ENCODE assay signal across 27 cellular contexts in the genomic region with DNA sequence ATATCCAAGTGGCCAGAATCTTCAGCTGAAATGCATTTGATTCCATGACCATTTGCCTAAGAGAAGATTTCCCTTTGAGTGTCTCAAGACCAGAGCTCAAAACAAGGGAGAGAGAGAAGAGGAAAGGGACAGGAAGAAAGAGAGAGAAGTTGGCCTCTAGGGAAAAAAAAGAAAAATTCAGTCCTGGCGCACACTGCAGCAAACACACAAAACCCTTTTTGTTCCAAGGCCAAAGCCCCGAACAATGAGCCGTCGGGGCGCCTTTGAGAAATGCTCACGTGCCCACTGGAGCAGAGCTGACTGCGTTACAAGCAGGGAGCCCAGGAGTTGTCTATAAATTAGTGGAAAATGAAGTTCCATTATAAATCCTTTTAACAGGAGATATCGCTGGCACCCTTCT. TPM values are rescaled to one million over a fixed set of nuclear protein-coding genes. Genes with fewer than 3 reads are reported as not detected.
A peak's percentile ranks its signal among the peaks of the same experiment; 100 is the strongest.
DNase-seq lines count a peak whose midpoint lies in the region; ATAC-seq and TF ChIP-seq lines count a peak whose summit lies in the region.
"Had no signal": no experiment of that assay in that cellular context is flagged by ENCODE, and none has a peak within 500 bp of the region (broad histone marks: within the 10 kb centered on the region; RNA-seq: fewer than 3 reads in every experiment).

No MANE protein-coding gene starts in this region.

- H3K9me2 ChIP-seq in GM23338 (ENCODE audit: insufficient read depth): no peaks in the 10 kb centered on the region

- H3K36me3 Mint-ChIP-seq in GM23338 (ENCODE audit: low read depth) (no peaks in the 10 kb centered on the region), mesothelial cell of epicardium (no peaks in the 10 kb centered on the region)
- H3K36me3 Mint-ChIP-seq: CD14-positive monocyte had no signal

- 0 out of 2 replicates have a peak, but pooled peaks cover 8% of the 10 kb centered on the region for H3K4me1 ChIP-seq in GM23338 (ENCODE audit: insufficient read depth)
- peaks cover 0 to 29% of the 10 kb centered on the region in 2 donors for H3K4me1 ChIP-seq in right atrium auricular region
- H3K4me1 ChIP-seq: ascending aorta had no signal

- DNase-seq in GM23338 (ENCODE audit: low spot score) (no peak), left kidney (ENCODE audit: low read depth, low spot score) (peak; percentile 26), retina (peak; percentile 77), right atrium auricular region (ENCODE audit: low spot score) (no peak), mesothelial cell of epicardium (ENCODE audit: low spot score in 2 of 2, unreplicated experiment in 2 of 2) (no peak)
- DNase-seq: activated CD4-positive, alpha-beta T cell treated with anti-CD3 and anti-CD28 coated beads, Interleukin-2, amount 50 U/mL, for 4 hours; activated CD4-positive, CD25-positive, alpha-beta regulatory T cell; activated naive CD4-positive, alpha-beta T cell treated with anti-CD3 and anti-CD28 coated beads, Interleukin-2, amount 50 U/mL, for 16 hours; cerebellar nuclear complex; effector CD4-positive, alpha-beta T cell; erythroblast; MM.1S; NCI-H1417; NCI-H2171; NCI-H524; SHP77 treated with DMSO at 0.1 percent for 48 hours; stimulated activated CD4-positive, alpha-beta T cell treated with anti-CD3 and anti-CD28 coated beads, Interleukin-4, amount 100 ng/mL, for 24 hours; stimulated activated naive CD4-positive, alpha-beta T cell; SW 1271 had no signal

- peaks cover 5% of the 10 kb centered on the region for H3K27me3 Mint-ChIP-seq in GM23338 (ENCODE audit: insufficient read depth, low read depth, poor library complexity)
- peaks cover 16% of the 10 kb centered on the region for H3K27me3 Mint-ChIP-seq in mesothelial cell of epicardium (ENCODE audit: low read depth)

- no peaks in the 10 kb centered on the region for H3K9me3 Mint-ChIP-seq in GM23338
- H3K9me3 Mint-ChIP-seq in mesothelial cell of epicardium: no peaks in the 10 kb centered on the region

- H3K4me3 ChIP-seq in GM23338: no peak overlapping the region
- no peak overlapping the region for H3K4me3 ChIP-seq in right atrium auricular region
- H3K4me3 ChIP-seq: ascending aorta, hepatocyte, K562 had no signal

- H3K4me1 Mint-ChIP-seq in GM23338: peaks cover 18% of the 10 kb centered on the region
- no peaks in the 10 kb centered on the region for H3K4me1 Mint-ChIP-seq in mesothelial cell of epicardium
- H3K4me1 Mint-ChIP-seq: CD14-positive monocyte had no signal

- no peaks in the 10 kb centered on the region for H3K27me3 ChIP-seq in GM23338 (ENCODE audit: insufficient read depth)
- H3K27me3 ChIP-seq in right atrium auricular region: no peaks in the 10 kb centered on the region
- H3K27me3 ChIP-seq: ascending aorta, hepatocyte had no signal

- no peak overlapping the region for H3K27ac ChIP-seq in GM23338 (ENCODE audit: low read depth)
- peak overlapping the region; percentile 89 for H3K27ac ChIP-seq in cingulate gyrus (ENCODE audit: low read depth, low read length)
- H3K27ac ChIP-seq in right atrium auricular region: no peak overlapping the region
- H3K27ac ChIP-seq: ascending aorta, hepatocyte had no signal

- no peaks in the 10 kb centered on the region for H3K9me3 ChIP-seq in right atrium auricular region
- H3K9me3 ChIP-seq: ascending aorta had no signal

- peak; percentile 31; the same call in 2 of the 3 replicates for ATAC-seq in GM23338
- no peak for ATAC-seq in HG02763 (IDR thresholded peaks at IDR 0.05; ENCODE audit: unreplicated experiment)
- no peak for ATAC-seq in HG03097 (IDR thresholded peaks at IDR 0.05; ENCODE audit: low FRiP score, unreplicated experiment)
- ATAC-seq: K562, Panc1 had no signal

- no peaks in the 10 kb centered on the region for H4K20me1 ChIP-seq in GM23338 (replicated peaks; ENCODE audit: insufficient read depth)

- TF ChIP-seq CTCF in GM23338 (conservative IDR thresholded peaks at IDR 0.05; ENCODE audit: low read depth in 2 of 2) (no peak), right atrium auricular region (IDR thresholded peaks at IDR 0.05) (no peak), mesothelial cell of epicardium (IDR thresholded peaks at IDR 0.05; ENCODE audit: unreplicated experiment) (no peak)

- H3F3A ChIP-seq in GM23338 (replicated peaks; ENCODE audit: low read depth): no peaks in the 10 kb centered on the region

- no peak overlapping the region for H3K27ac Mint-ChIP-seq in GM23338
- H3K27ac Mint-ChIP-seq in mesothelial cell of epicardium: no peak overlapping the region
- H3K27ac Mint-ChIP-seq: CD14-positive monocyte had no signal

- H3K36me3 ChIP-seq in GM23338 (ENCODE audit: insufficient read depth) (no peaks in the 10 kb centered on the region), right atrium auricular region (no peaks in the 10 kb centered on the region)
- H3K36me3 ChIP-seq: ascending aorta had no signal

- no peaks in the 10 kb centered on the region for H3K79me2 ChIP-seq in GM23338 (replicated peaks; ENCODE audit: insufficient read depth)
- H3K79me2 ChIP-seq: hepatocyte had no signal

- no peak overlapping the region for H3K4me2 ChIP-seq in GM23338
- H3K4me2 ChIP-seq: hepatocyte had no signal

- peak overlapping the region; percentile 83 for H2AFZ ChIP-seq in GM23338
- H2AFZ ChIP-seq: hepatocyte had no signal

- H3K4me3 Mint-ChIP-seq in GM23338 (no peak overlapping the region), mesothelial cell of epicardium (no peak overlapping the region)
- H3K4me3 Mint-ChIP-seq: CD14-positive monocyte had no signal

TF ChIP-seq in GM23338, 12 proteins besides CTCF, POLR2A, EP300 and RAD21 (continues in another document):
- TF ChIP-seq ZNF114 (CRISPR knock-in tag; IDR thresholded peaks at IDR 0.05) (no peak), NANOG (IDR thresholded peaks at IDR 0.05; ENCODE audit: borderline replicate concordance) (no peak), CREB1 (CRISPR knock-in tag; IDR thresholded peaks at IDR 0.05; ENCODE audit: low read depth) (no peak), STAT1 (IDR thresholded peaks at IDR 0.05; ENCODE audit: unreplicated experiment) (no peak), EZH2phosphoT487 (IDR thresholded peaks at IDR 0.05; ENCODE audit: unreplicated experiment) (no peak), ZNF331 (CRISPR knock-in tag; IDR thresholded peaks at IDR 0.05; ENCODE audit: low read depth) (no peak), JUNB (IDR thresholded peaks at IDR 0.05; ENCODE audit: unreplicated experiment) (no peak), EZH2 (IDR thresholded peaks at IDR 0.05; ENCODE audit: low read depth, unreplicated experiment) (no peak), POLR2AphosphoS5 (IDR thresholded peaks at IDR 0.05; ENCODE audit: low read depth) (no peak)
- TF ChIP-seq, protein P1, sequence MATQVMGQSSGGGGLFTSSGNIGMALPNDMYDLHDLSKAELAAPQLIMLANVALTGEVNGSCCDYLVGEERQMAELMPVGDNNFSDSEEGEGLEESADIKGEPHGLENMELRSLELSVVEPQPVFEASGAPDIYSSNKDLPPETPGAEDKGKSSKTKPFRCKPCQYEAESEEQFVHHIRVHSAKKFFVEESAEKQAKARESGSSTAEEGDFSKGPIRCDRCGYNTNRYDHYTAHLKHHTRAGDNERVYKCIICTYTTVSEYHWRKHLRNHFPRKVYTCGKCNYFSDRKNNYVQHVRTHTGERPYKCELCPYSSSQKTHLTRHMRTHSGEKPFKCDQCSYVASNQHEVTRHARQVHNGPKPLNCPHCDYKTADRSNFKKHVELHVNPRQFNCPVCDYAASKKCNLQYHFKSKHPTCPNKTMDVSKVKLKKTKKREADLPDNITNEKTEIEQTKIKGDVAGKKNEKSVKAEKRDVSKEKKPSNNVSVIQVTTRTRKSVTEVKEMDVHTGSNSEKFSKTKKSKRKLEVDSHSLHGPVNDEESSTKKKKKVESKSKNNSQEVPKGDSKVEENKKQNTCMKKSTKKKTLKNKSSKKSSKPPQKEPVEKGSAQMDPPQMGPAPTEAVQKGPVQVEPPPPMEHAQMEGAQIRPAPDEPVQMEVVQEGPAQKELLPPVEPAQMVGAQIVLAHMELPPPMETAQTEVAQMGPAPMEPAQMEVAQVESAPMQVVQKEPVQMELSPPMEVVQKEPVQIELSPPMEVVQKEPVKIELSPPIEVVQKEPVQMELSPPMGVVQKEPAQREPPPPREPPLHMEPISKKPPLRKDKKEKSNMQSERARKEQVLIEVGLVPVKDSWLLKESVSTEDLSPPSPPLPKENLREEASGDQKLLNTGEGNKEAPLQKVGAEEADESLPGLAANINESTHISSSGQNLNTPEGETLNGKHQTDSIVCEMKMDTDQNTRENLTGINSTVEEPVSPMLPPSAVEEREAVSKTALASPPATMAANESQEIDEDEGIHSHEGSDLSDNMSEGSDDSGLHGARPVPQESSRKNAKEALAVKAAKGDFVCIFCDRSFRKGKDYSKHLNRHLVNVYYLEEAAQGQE (IDR thresholded peaks at IDR 0.05; ENCODE audit: unreplicated experiment): no peak
- TF ChIP-seq, protein P2, sequence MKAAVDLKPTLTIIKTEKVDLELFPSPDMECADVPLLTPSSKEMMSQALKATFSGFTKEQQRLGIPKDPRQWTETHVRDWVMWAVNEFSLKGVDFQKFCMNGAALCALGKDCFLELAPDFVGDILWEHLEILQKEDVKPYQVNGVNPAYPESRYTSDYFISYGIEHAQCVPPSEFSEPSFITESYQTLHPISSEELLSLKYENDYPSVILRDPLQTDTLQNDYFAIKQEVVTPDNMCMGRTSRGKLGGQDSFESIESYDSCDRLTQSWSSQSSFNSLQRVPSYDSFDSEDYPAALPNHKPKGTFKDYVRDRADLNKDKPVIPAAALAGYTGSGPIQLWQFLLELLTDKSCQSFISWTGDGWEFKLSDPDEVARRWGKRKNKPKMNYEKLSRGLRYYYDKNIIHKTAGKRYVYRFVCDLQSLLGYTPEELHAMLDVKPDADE (IDR thresholded peaks at IDR 0.05): no peak

RNA-seq across cellular contexts. Expression of a gene that starts 32.0 kb away (rescaled TPM):
- total RNA-seq in GM23338 (2014; rRNA removed; shearing (Covaris generic)): 0.31 and 0.73 TPM in 2 replicates
- 0.23 and 0.34 TPM in 2 replicates for polyA plus RNA-seq in GM23338 (2016; fragmentation: Nextera tagmentation; extraction: Ambion mirVana)
- total RNA-seq in right atrium auricular region (1 to 10 TPM; 3.6 to 5.4 TPM), mesothelial cell of epicardium (2.1 to 3.4 TPM (median 2.2 TPM) in 3 replicates)
- total RNA-seq: K562 had no signal
- polyA plus RNA-seq: CD14-positive monocyte, K562 had no signal

Comparison
In these comparisons a context has a peak if more than half of its experiments do, and no peak if none do; other contexts are left out.
1. DNase-seq: peak in left kidney (single experiment) and retina (single experiment); none in GM23338 (single experiment), right atrium auricular region (single experiment) and mesothelial cell of epicardium (0 of 2).